29 cellular contexts compared by ENCODE assay signal in genomic region chrX:21711848-21712197, GRCh38. TPM values are rescaled to one million over a fixed set of nuclear protein-coding genes. Genes with fewer than 3 reads are reported as not detected.
"Had no signal": no experiment of that assay in that cellular context is flagged by ENCODE, and none has a peak within 500 bp of the region (broad histone marks: within the 10 kb centered on the region; RNA-seq: fewer than 3 reads in every experiment).

No MANE protein-coding gene starts in this region.

- H3K36me3 ChIP-seq: stomach, thoracic aorta, transverse colon had no signal

- H3K4me3 Mint-ChIP-seq: endodermal cell; natural killer cell; neural crest cell; stimulated activated naive B cell treated with anti-CD40 and anti-IgM and Interleukin-4, amounts not matched to agents 10 μg/mL and 1 μg/mL and 100 μg/mL, for 72 hours had no signal

- H3K36me3 Mint-ChIP-seq: natural killer cell; stimulated activated naive B cell treated with anti-CD40 and anti-IgM and Interleukin-4, amounts not matched to agents 10 μg/mL and 1 μg/mL and 100 μg/mL, for 72 hours had no signal

- H3K79me2 ChIP-seq: hepatocyte had no signal

- H3K4me1 Mint-ChIP-seq: endodermal cell; natural killer cell; stimulated activated naive B cell treated with anti-CD40 and anti-IgM and Interleukin-4, amounts not matched to agents 10 μg/mL and 1 μg/mL and 100 μg/mL, for 72 hours had no signal

- H3K4me2 ChIP-seq: hepatocyte had no signal

- H3K27me3 ChIP-seq: esophagus muscularis mucosa, hepatocyte, stomach, transverse colon had no signal

- H3K9me3 Mint-ChIP-seq: natural killer cell had no signal

- DNase-seq: central memory CD4-positive, alpha-beta T cell; effector CD4-positive, alpha-beta T cell; endodermal cell; foreskin fibroblast; kidney; left cardiac atrium; natural killer cell; posterior cingulate gyrus; stimulated activated CD4-positive, alpha-beta T cell treated with anti-CD3 and anti-CD28 coated beads, Interleukin-2, amount 100 ng/mL, for 24 hours; stimulated activated CD4-positive, alpha-beta T cell treated with anti-CD3 and anti-CD28 coated beads, Interleukin-4, amount 100 ng/mL, for 4 hours; stimulated activated naive B cell treated with anti-CD40 and anti-IgM and Interleukin-4, amounts not matched to agents 10 μg/mL and 1 μg/mL and 100 μg/mL, for 72 hours; stomach; substantia nigra; transverse colon had no signal

- H2AFZ ChIP-seq: hepatocyte had no signal

- ATAC-seq: natural killer cell; sciatic nerve; stimulated activated naive B cell treated with anti-CD40 and anti-IgM and Interleukin-4, amounts not matched to agents 10 μg/mL and 1 μg/mL and 100 μg/mL, for 72 hours had no signal

- H3K9me3 ChIP-seq: thoracic aorta, transverse colon had no signal

- H3K4me3 ChIP-seq: coronary artery, esophagus muscularis mucosa, hepatocyte, skin epidermis, stomach, thoracic aorta, transverse colon had no signal

- H3K27ac ChIP-seq: coronary artery, esophagus muscularis mucosa, hepatocyte, skin epidermis, stomach, thoracic aorta, transverse colon had no signal

- H3K4me1 ChIP-seq: stomach, transverse colon had no signal

- FAIRE-seq: endothelial cell of umbilical vein, kidney had no signal

- H3K27ac Mint-ChIP-seq: endodermal cell; natural killer cell; stimulated activated naive B cell treated with anti-CD40 and anti-IgM and Interleukin-4, amounts not matched to agents 10 μg/mL and 1 μg/mL and 100 μg/mL, for 72 hours had no signal

RNA-seq across cellular contexts. Expression of gene SMPX, which starts 46.1 kb away (rescaled TPM):
- total RNA-seq: dermis microvascular lymphatic vessel endothelial cell, endothelial cell of umbilical vein, kidney, lung microvascular endothelial cell, mesenteric fat pad, mononuclear cell, natural killer cell, osteocyte, sciatic nerve, ureter had no signal
- polyA plus RNA-seq: endothelial cell of umbilical vein had no signal

RNA-seq across cellular contexts. Expression of gene KLHL34, which starts 53.7 kb away (rescaled TPM):
- total RNA-seq: chondrocyte, dermis microvascular lymphatic vessel endothelial cell, hepatocyte, lung microvascular endothelial cell, natural killer cell, neural crest cell, osteocyte, thoracic aorta, ureter had no signal
- polyA plus RNA-seq: endothelial cell of umbilical vein, hepatocyte had no signal
